12 cellular contexts compared by ENCODE assay signal in the genomic region with DNA sequence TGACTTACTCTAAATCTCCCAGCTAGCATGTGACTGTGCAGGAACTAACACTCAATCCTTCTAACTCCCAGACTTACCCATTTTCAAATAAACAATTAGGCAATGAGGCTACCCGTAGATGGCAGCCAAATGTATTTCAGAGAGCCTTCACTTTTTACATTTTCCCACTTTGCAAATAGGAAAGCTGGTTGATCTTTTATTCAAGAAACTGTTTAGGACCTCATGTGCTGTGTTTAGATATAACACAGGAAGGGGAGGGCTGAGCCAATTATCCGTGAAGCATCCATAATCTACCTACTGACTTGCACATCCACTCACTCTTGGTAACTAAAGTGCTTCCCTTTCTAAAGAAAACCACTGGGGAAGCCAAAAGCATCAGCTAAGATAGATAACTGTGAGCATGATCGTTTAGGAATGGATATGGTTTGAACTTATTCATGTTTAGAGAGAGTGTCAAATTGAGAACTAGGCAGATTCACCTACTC. TPM values are rescaled to one million over a fixed set of nuclear protein-coding genes. Genes with fewer than 3 reads are reported as not detected.
DNase-seq lines count a peak whose midpoint lies in the region; ATAC-seq, FAIRE-seq and TF ChIP-seq lines count a peak whose summit lies in the region.
"Had no signal": no experiment of that assay in that cellular context is flagged by ENCODE, and none has a peak within 500 bp of the region (broad histone marks: within the 10 kb centered on the region; RNA-seq: fewer than 3 reads in every experiment).

No MANE protein-coding gene starts in this region.

- no peaks in the 10 kb centered on the region for H3K27me3 ChIP-seq in osteoblast (ENCODE audit: insufficient read depth, low read length)

- H3K79me2 ChIP-seq in osteoblast (ENCODE audit: insufficient read depth, low read length): peaks cover 34% of the 10 kb centered on the region

- peak overlapping the region; percentile 96 for H3K27ac Mint-ChIP-seq in Calu3 (ENCODE audit: unreplicated experiment)
- peak overlapping the region; percentile 97 for H3K27ac Mint-ChIP-seq in chondrocyte (ENCODE audit: unreplicated experiment)
- H3K27ac Mint-ChIP-seq: progenitor cell of endocrine pancreas had no signal

- H3K36me3 Mint-ChIP-seq in Calu3 (ENCODE audit: insufficient read depth, unreplicated experiment) (peaks cover 23% of the 10 kb centered on the region), chondrocyte (ENCODE audit: low read depth) (no peaks in the 10 kb centered on the region)

- FAIRE-seq in GM12891 (lab: Jason Lieb, UNC): no peak
- FAIRE-seq: bronchial epithelial cell had no signal

- CTCF ChIA-PET in Calu3 (lab: Charles Lee): no interaction called here

- H2AFZ ChIP-seq in osteoblast (ENCODE audit: low read length): no peak overlapping the region

- H3K27me3 Mint-ChIP-seq in Calu3 (ENCODE audit: unreplicated experiment): no peaks in the 10 kb centered on the region
- no peaks in the 10 kb centered on the region for H3K27me3 Mint-ChIP-seq in chondrocyte (ENCODE audit: low read depth)
- H3K27me3 Mint-ChIP-seq: progenitor cell of endocrine pancreas had no signal

- no TSS peak for BruUV-seq in Calu3 (replicated peaks; lab: Mats Ljungman, UMichigan)

- no peak for ATAC-seq in GM19467 (IDR thresholded peaks at IDR 0.05; ENCODE audit: unreplicated experiment)

- intact Hi-C loops in Calu3 (cut with micrococcal nuclease; ENCODE audit: unreplicated experiment): loop anchor here (5.0 kb wide), 1 partner anchor 33 kb away; a partner anchor contains a TSS
- intact Hi-C loops in posterior vena cava (cut with DNase I): no loop called here

- H3K9me3 Mint-ChIP-seq in Calu3 (ENCODE audit: low read depth, unreplicated experiment) (no peaks in the 10 kb centered on the region), chondrocyte (ENCODE audit: low read depth) (no peaks in the 10 kb centered on the region)

- H3K9me3 ChIP-seq in osteoblast (ENCODE audit: low read depth, low read length): no peaks in the 10 kb centered on the region

- H3K27ac ChIP-seq in osteoblast (ENCODE audit: low read depth, low read length): peak overlapping the region; percentile 91

- TF ChIP-seq POLR2A in GM12891 (IDR thresholded peaks at IDR 0.05; ENCODE audit: low read depth, low read length): no peak

- H3K4me2 ChIP-seq in osteoblast (ENCODE audit: insufficient read depth, low read length): peak overlapping the region; percentile 49

- H4K20me1 ChIP-seq in osteoblast (ENCODE audit: insufficient read depth, low read length): no peaks in the 10 kb centered on the region

- H3K4me1 Mint-ChIP-seq in Calu3 (ENCODE audit: low read depth, unreplicated experiment): peaks cover 17% of the 10 kb centered on the region
- H3K4me1 Mint-ChIP-seq in chondrocyte (ENCODE audit: low read depth): peaks cover 80% of the 10 kb centered on the region

- no peak for DNase-seq in Calu3
- peak; percentile 55 for DNase-seq in M059J (ENCODE audit: low read depth)
- DNase-seq in chondrocyte (ENCODE audit: low spot score): no peak
- no peak for DNase-seq in osteoblast (ENCODE audit: insufficient read length, low spot score, missing footprints)
- no peak for DNase-seq in posterior vena cava (ENCODE audit: low spot score)
- no peak for DNase-seq in SIG-M5 treated with dmso at 0.1 percent for 504 hours (lab: John Stamatoyannopoulos, UW; ENCODE audit: unreplicated experiment)
- no peak for DNase-seq in GM12891 (ENCODE audit: insufficient read length, low spot score)
- DNase-seq: DMS79, NCI-H524 had no signal

- no peaks in the 10 kb centered on the region for H3K36me3 ChIP-seq in osteoblast (ENCODE audit: insufficient read depth, low read length)

- H3K4me3 Mint-ChIP-seq in Calu3 (ENCODE audit: low read depth, unreplicated experiment): no peak overlapping the region
- no peak overlapping the region for H3K4me3 Mint-ChIP-seq in chondrocyte (ENCODE audit: unreplicated experiment)

- TF ChIP-seq CTCF in Calu3 (IDR thresholded peaks at IDR 0.05; ENCODE audit: unreplicated experiment): no peak
- no peak for TF ChIP-seq CTCF in chondrocyte (IDR thresholded peaks at IDR 0.05)
- no peak for TF ChIP-seq CTCF in osteoblast (IDR thresholded peaks at IDR 0.05; ENCODE audit: extremely low read depth, low read depth, low read length)

- peaks cover 59% of the 10 kb centered on the region for H3K4me1 ChIP-seq in osteoblast (ENCODE audit: insufficient read depth, low read length)

- no peak overlapping the region for H3K4me3 ChIP-seq in osteoblast (ENCODE audit: insufficient read depth, low read length)

TF ChIP-seq in GM12891, 5 proteins besides CTCF, POLR2A, EP300 and RAD21:
- no peak for TF ChIP-seq POU2F2 (IDR thresholded peaks at IDR 0.05; ENCODE audit: low read depth, low read length)
- TF ChIP-seq TAF1 (IDR thresholded peaks at IDR 0.05; ENCODE audit: low read depth, low read length): no peak
- TF ChIP-seq SPI1 (IDR thresholded peaks at IDR 0.05; ENCODE audit: low read depth, low read length): no peak
- TF ChIP-seq PAX5 (IDR thresholded peaks at IDR 0.05; ENCODE audit: insufficient read depth, low read length, severe bottlenecking): no peak
- no peak for TF ChIP-seq POLR2AphosphoS5 (IDR thresholded peaks at IDR 0.05; ENCODE audit: low read depth, low read length)

RNA-seq across cellular contexts. Expression of a gene that starts 33.4 kb away (rescaled TPM):
- total RNA-seq in Calu3 (2022) (29.8 and 37.1 TPM in 2 replicates), chondrocyte (40.1 to 65.1 TPM (median 41.3 TPM) in 3 replicates), osteoblast (66.0 and 69.8 TPM in 2 replicates), posterior vena cava (100 to 1,000 TPM; 106 to 139 TPM)
- 57.2 and 72.8 TPM in 2 replicates for total RNA-seq in M059J (2014; rRNA removed; shearing (Covaris generic))
- 1.7 TPM for polyA plus RNA-seq in GM12891 (2012; ENCODE audit: low read depth, missing spikeins)
